Comparison of ENCODE assay signal across 8 cellular contexts in the genomic region with DNA sequence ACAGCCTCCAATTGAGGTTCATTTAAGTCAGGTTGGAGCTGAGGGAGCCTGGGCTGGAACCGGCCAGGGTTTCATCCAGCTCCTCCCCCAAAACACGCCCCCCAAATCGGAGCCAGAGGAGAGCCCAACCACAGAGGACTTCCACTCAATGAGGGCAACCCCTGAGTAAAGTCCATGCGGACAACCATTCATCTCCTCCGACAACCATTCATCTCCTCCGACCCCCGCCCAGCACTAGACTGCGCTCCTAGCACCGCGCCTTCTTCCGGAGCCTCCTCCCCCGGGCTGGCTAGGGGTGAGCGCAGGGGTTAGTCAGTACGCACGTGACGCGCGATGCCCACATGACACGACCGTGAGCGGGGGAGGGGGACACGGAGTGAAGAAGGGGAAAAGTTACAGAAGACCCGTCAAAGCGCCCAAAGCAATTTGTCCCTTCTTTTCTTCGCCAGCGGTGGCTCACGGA. TPM values are rescaled to one million over a fixed set of nuclear protein-coding genes. Genes with fewer than 3 reads are reported as not detected.
A peak's percentile ranks its signal among the peaks of the same experiment; 100 is the strongest.
DNase-seq lines count a peak whose midpoint lies in the region; ATAC-seq, FAIRE-seq and TF ChIP-seq lines count a peak whose summit lies in the region.

No MANE protein-coding gene starts in this region.

- no peaks in the 10 kb centered on the region for H3K36me3 Mint-ChIP-seq in CD4-positive, CD25-positive, alpha-beta regulatory T cell
- peaks cover 22% of the 10 kb centered on the region for H3K36me3 Mint-ChIP-seq in nephron (ENCODE audit: low read depth)

- peaks cover 0 to 6% (median 3%) of the 10 kb centered on the region in 7 donors for H3K9me3 Mint-ChIP-seq in CD4-positive, CD25-positive, alpha-beta regulatory T cell
- no peaks in the 10 kb centered on the region for H3K9me3 Mint-ChIP-seq in nephron

- H3K4me3 ChIP-seq in CD4-positive, CD25-positive, alpha-beta regulatory T cell (ENCODE audit: low read depth, low read length) = no peak overlapping the region

- no peak for TF ChIP-seq POLR2A in GM12892 (IDR thresholded peaks at IDR 0.05; ENCODE audit: low read depth, low read length)

- peak; percentile 57 to 64 for ATAC-seq in CD4-positive, CD25-positive, alpha-beta regulatory T cell (ENCODE audit: low read depth in 2 of 2)

- DNase-seq in CD4-positive, CD25-positive, alpha-beta regulatory T cell = peak; percentile 31 to 37 (median 33)
- DNase-seq in HuH-7.5 (ENCODE audit: low spot score) = peak; percentile 75
- DNase-seq in activated T-cell treated with anti-CD3 and anti-CD28 coated beads, Interleukin-2, amount 50 U/mL, for 48 hours = peak; percentile 24 to 33
- DNase-seq in glomerular visceral epithelial cell (ENCODE audit: extremely low spot score) = peak; percentile 76
- no peak for DNase-seq in SHP77 treated with DMSO at 0.1 percent for 48 hours (lab: John Stamatoyannopoulos, UW)
- no peak for DNase-seq in NCI-H2196 treated with DMSO at 0.1 percent for 48 hours (lab: John Stamatoyannopoulos, UW; ENCODE audit: unreplicated experiment)
- no peak for DNase-seq in GM12892 (ENCODE audit: insufficient read length)

- peak overlapping the region in 1 of 3 donors; percentile 79 for H3K27ac Mint-ChIP-seq in CD4-positive, CD25-positive, alpha-beta regulatory T cell
- peak overlapping the region; percentile 84 to 99 (median 97) for H3K27ac Mint-ChIP-seq in nephron

- no peaks in the 10 kb centered on the region for H3K9me3 ChIP-seq in CD4-positive, CD25-positive, alpha-beta regulatory T cell (ENCODE audit: control insufficient read depth in 2 of 2, low read length in 2 of 2)

- H3K36me3 ChIP-seq in CD4-positive, CD25-positive, alpha-beta regulatory T cell (ENCODE audit: control insufficient read depth, insufficient read depth, low read length) = no peaks in the 10 kb centered on the region

- no peak for TF ChIP-seq CTCF in nephron (IDR thresholded peaks at IDR 0.05; ENCODE audit: unreplicated experiment in 3 of 3)

- H3K4me1 ChIP-seq in CD4-positive, CD25-positive, alpha-beta regulatory T cell (ENCODE audit: control insufficient read depth, insufficient read depth, low read length, poor library complexity, severe bottlenecking) = no peaks in the 10 kb centered on the region

- no peak overlapping the region for H3K27ac ChIP-seq in CD4-positive, CD25-positive, alpha-beta regulatory T cell (ENCODE audit: insufficient read depth, low read length, poor library complexity, severe bottlenecking)

- FAIRE-seq in GM12892 (lab: Jason Lieb, UNC) = no peak

- peaks cover 13% of the 10 kb centered on the region for H3K27me3 Mint-ChIP-seq in CD4-positive, CD25-positive, alpha-beta regulatory T cell
- no peaks in the 10 kb centered on the region for H3K27me3 Mint-ChIP-seq in nephron (ENCODE audit: low read depth)

- H3K4me3 Mint-ChIP-seq in CD4-positive, CD25-positive, alpha-beta regulatory T cell = peak overlapping the region; percentile 27 to 87 (median 64)
- peak overlapping the region; percentile 95 to 99 (median 98) for H3K4me3 Mint-ChIP-seq in nephron

- H3K4me1 Mint-ChIP-seq in CD4-positive, CD25-positive, alpha-beta regulatory T cell = peaks cover 0 to 13% (median 2%) of the 10 kb centered on the region in 4 donors
- H3K4me1 Mint-ChIP-seq in nephron = peaks cover 22% of the 10 kb centered on the region

- H3K27me3 ChIP-seq in CD4-positive, CD25-positive, alpha-beta regulatory T cell (ENCODE audit: control insufficient read depth, insufficient read depth, low read length) = no peaks in the 10 kb centered on the region

RNA-seq across cellular contexts. Expression of a gene that starts 1.4 kb away (rescaled TPM):
- total RNA-seq in CD4-positive, CD25-positive, alpha-beta regulatory T cell = not detected
- not detected for polyA plus RNA-seq in CD4-positive, CD25-positive, alpha-beta regulatory T cell
- 0.68 TPM for polyA plus RNA-seq in GM12892 (2012; ENCODE audit: missing spikeins)

Comparison
In these comparisons a context has a peak if more than half of its experiments do, and no peak if none do; other contexts are left out.
1. DNase-seq: peak in CD4-positive, CD25-positive, alpha-beta regulatory T cell (3 of 3), HuH-7.5 (single experiment), activated T-cell treated with anti-CD3 and anti-CD28 coated beads, Interleukin-2, amount 50 U/mL, for 48 hours (2 of 2) and glomerular visceral epithelial cell (single experiment); none in SHP77 treated with DMSO at 0.1 percent for 48 hours (single experiment), NCI-H2196 treated with DMSO at 0.1 percent for 48 hours (single experiment) and GM12892 (single experiment).